8 cellular contexts compared by ENCODE assay signal in the genomic region with DNA sequence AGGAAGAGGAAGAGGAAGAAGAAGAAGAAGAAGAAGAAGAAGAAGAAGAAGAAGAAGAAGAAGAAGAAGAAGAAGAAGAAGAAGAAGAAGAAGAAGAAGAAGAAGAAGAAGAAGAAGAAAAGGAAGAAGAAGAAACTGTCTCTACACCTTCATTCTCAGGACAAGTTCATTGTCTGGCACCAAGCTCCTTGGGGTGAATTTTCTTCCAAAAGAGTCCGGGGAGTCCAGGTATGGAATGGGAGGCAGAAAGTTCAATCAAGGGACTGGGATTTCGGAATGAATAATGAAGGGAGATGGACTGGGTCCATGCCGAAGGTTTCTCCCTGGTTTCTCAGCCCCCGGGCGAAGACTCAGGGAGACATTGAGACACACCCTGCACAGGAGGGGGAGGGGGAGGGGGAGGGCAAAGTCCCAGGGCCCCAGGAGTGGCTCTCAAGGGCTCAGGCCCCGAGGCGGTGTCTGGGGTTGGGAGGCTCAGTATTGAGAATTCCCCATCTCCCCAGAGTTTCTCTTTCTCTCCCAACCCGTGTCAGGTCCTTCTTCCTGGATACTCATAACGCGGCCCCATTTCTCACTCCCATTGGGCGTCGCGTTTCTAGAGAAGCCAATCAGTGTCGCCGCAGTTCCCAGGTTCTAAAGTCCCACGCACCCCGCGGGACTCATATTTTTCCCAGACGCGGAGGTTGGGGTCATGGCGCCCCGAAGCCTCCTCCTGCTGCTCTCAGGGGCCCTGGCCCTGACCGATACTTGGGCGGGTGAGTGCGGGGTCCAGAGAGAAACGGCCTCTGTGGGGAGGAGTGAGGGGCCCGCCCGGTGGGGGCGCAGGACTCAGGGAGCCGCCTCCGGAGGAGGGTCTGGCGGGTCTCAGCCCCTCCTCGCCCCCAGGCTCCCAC. TPM values are rescaled to one million over a fixed set of nuclear protein-coding genes. Genes with fewer than 3 reads are reported as not detected.
A peak's percentile ranks its signal among the peaks of the same experiment; 100 is the strongest.
DNase-seq lines count a peak whose midpoint lies in the region; ATAC-seq and TF ChIP-seq lines count a peak whose summit lies in the region.

A gene (plus strand): TSS at position 662 of the 893 bp plus-strand sequence. CDS start 30 bp downstream, at position 692.

- TF ChIP-seq CTCF in epithelial cell of esophagus (IDR thresholded peaks at IDR 0.05; ENCODE audit: insufficient read depth, low read depth, low read length, missing control alignments) (no peak), mucosa of descending colon (IDR thresholded peaks at IDR 0.05) (no peak)

- peak within 1 kb of the TSS; percentile 46 for H3K4me3 ChIP-seq in epithelial cell of esophagus (ENCODE audit: low read length)
- H3K4me3 ChIP-seq in mucosa of descending colon = peak within 1 kb of the TSS; percentile 99

- DNase-seq in 8988T (peak; percentile 68), NCI-H82 treated with DMSO at 0.1 percent for 48 hours (lab: John Stamatoyannopoulos, UW; ENCODE audit: unreplicated experiment) (peak; percentile 14), activated T-cell treated with anti-CD3 and anti-CD28 coated beads for 4 hours (peak; percentile 74), epithelial cell of esophagus (ENCODE audit: low read depth) (peak; percentile 86), mucosa of descending colon (peak; percentile 89 to 92 (median 91))
- DNase-seq in stimulated activated CD8-positive, alpha-beta memory T cell treated with anti-CD3 and anti-CD28 coated beads, Interleukin-2, amount 100 ng/mL, for 1 hour (ENCODE audit: low read depth in 2 of 2) = peak; percentile 68 to 74

- H3K4me1 ChIP-seq in mucosa of descending colon (ENCODE audit: low read depth) = peaks cover 16% of the 10 kb centered on the region

- no peaks in the 10 kb centered on the region for H3K9me3 ChIP-seq in mucosa of descending colon

- ATAC-seq in GM18519 (IDR thresholded peaks at IDR 0.05; ENCODE audit: low FRiP score, unreplicated experiment) = peak; percentile 72
- peak; percentile 87 for ATAC-seq in HG03039 (IDR thresholded peaks at IDR 0.05; ENCODE audit: unreplicated experiment)
- peak; percentile 97 for ATAC-seq in mucosa of descending colon

- peaks cover 5% of the 10 kb centered on the region for H3K36me3 ChIP-seq in mucosa of descending colon (ENCODE audit: low read depth)

- intact Hi-C loops in mucosa of descending colon (cut with DNase I, micrococcal nuclease) = no loop called here

RNA-seq across cellular contexts. Expression of the gene that starts here (rescaled TPM):
- total RNA-seq in mucosa of descending colon = 100 to 1,000 TPM; 151 to 416 (median 198) TPM

Comparison
In these comparisons a context has a peak if more than half of its experiments do, and no peak if none do; other contexts are left out.
1. Peak in every context shown above with its lines: DNase-seq, ATAC-seq and H3K4me3 ChIP-seq.
2. DNase-seq: peak in every context shown above with its lines; median percentile 91 in mucosa of descending colon; 86 in epithelial cell of esophagus; 74 in activated T-cell treated with anti-CD3 and anti-CD28 coated beads for 4 hours; 71 in stimulated activated CD8-positive, alpha-beta memory T cell treated with anti-CD3 and anti-CD28 coated beads, Interleukin-2, amount 100 ng/mL, for 1 hour; 68 in 8988T; 14 in NCI-H82 treated with DMSO at 0.1 percent for 48 hours.